ENCODE assay signal across 9 cellular contexts in the genomic region with DNA sequence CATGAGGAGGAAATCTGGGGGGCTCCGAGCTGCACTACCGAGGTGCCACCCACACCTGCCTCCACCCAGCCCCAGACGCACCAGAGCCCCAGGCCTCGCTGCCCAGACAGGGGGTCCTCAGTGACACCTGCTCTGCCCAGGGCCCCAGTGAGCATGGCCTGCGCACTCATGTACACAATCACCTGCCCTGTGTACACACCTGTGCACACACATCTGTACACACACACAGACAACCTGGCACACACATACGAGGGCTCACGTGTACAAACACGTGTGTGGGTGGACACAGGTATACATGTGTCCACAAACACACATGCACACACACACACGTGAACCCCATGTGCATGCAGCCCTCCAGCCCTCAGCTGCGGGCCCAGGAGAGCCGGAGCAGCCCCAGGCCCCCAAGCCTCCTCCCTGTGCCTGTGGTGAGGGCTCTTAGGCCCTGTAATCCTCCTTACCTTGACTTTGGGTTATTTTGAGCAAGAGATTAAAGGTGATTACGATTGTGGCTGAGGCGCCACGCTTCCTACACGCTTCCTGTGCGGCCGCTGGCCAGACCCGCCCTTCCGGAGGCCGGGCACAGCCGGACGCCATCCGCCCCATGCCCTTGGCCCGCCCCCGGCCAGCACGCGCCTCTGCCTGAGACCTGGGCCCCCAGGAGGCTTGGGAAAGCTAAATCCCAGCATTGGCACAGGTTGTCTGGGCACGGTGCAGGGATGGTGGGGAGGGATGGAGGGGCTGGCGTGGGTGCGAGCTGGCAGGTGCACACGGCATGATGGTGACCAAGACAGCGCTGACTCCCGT.
DNase-seq lines count a peak whose midpoint lies in the region; ATAC-seq, FAIRE-seq and TF ChIP-seq lines count a peak whose summit lies in the region.
"Had no signal": no experiment of that assay in that cellular context is flagged by ENCODE, and none has a peak within 500 bp of the region (broad histone marks: within the 10 kb centered on the region; RNA-seq: fewer than 3 reads in every experiment).

No MANE protein-coding gene starts in this region.

- peak; percentile 36 to 54 for ATAC-seq in activated T-cell treated with anti-CD3 and anti-CD28 coated beads, Interleukin-2, amount 50 U/mL, for 72 hours (replicated peaks in 1 of 2)
- ATAC-seq in esophagus mucosa (no peak), GM21381 (IDR thresholded peaks at IDR 0.05; ENCODE audit: unreplicated experiment) (no peak)

- H3K79me1 ChIP-seq in H1 (ENCODE audit: low read depth, low read length), result no peaks in the 10 kb centered on the region

- no peak for TF ChIP-seq RAD21 in H1 (IDR thresholded peaks at IDR 0.05 in 1 of 2, conservative IDR thresholded peaks at IDR 0.05 in 1 of 2; ENCODE audit: low read depth in 2 of 2, low read length in 2 of 2)

- H4K91ac ChIP-seq in H1 (replicated peaks; ENCODE audit: insufficient read length, low read length), result no peak overlapping the region

- no peak overlapping the region for H2BK15ac ChIP-seq in H1 (ENCODE audit: low read length)

- no peak overlapping the region for H3K4ac ChIP-seq in H1 (replicated peaks; ENCODE audit: insufficient read length, low read depth, low read length)

- H3K4me2 ChIP-seq in H1 (ENCODE audit: insufficient read depth in 1 of 2, low read depth in 2 of 2, low read length in 2 of 2), result no peak overlapping the region

- CTCF ChIA-PET in H1 (lab: Charles Lee; ENCODE audit: partially characterized antibody), result interaction anchor here (2.0 kb wide), 1 partner anchor 26 kb away, joined by 4 read pairs; no protein-coding TSS in a partner anchor

- H3K36me3 Mint-ChIP-seq in activated T-cell treated with anti-CD3 and anti-CD28 coated beads, Interleukin-2, amount 50 U/mL, for 72 hours (ENCODE audit: insufficient read depth in 2 of 2), result no peaks in the 10 kb centered on the region

- H2BK12ac ChIP-seq in H1 (ENCODE audit: low read depth, low read length), result peak overlapping the region; percentile 17; the same call in 1 of the 2 replicates

- no peaks in the 10 kb centered on the region for H3K27me3 Mint-ChIP-seq in activated T-cell treated with anti-CD3 and anti-CD28 coated beads, Interleukin-2, amount 50 U/mL, for 72 hours (ENCODE audit: low read depth)

- no peaks in the 10 kb centered on the region for H3K9me3 ChIP-seq in H1 (ENCODE audit: insufficient read depth in 2 of 2, low read depth in 1 of 2, low read length in 1 of 2)

- H3K4me1 ChIP-seq in H1 (replicated peaks in 1 of 4; ENCODE audit: control insufficient read depth in 3 of 4, insufficient read depth in 4 of 4, low read length in 3 of 4), result no peaks in the 10 kb centered on the region

- no peaks in the 10 kb centered on the region for H3K9me3 Mint-ChIP-seq in activated T-cell treated with anti-CD3 and anti-CD28 coated beads, Interleukin-2, amount 50 U/mL, for 72 hours

- 0 out of 2 replicates have a peak overlapping the region, but pooled peaks have one; percentile 25 for H4K8ac ChIP-seq in H1 (ENCODE audit: extremely low read depth, insufficient read depth, low read length)

- peaks cover 15% of the 10 kb centered on the region for H3K4me1 Mint-ChIP-seq in activated T-cell treated with anti-CD3 and anti-CD28 coated beads, Interleukin-2, amount 50 U/mL, for 72 hours (ENCODE audit: low read depth)

- H3K27ac Mint-ChIP-seq in activated T-cell treated with anti-CD3 and anti-CD28 coated beads, Interleukin-2, amount 50 U/mL, for 72 hours, result no peak overlapping the region

- H2BK120ac ChIP-seq in H1 (replicated peaks; ENCODE audit: low read depth, low read length), result no peak overlapping the region

- DNase-seq in activated T-cell treated with anti-CD3 and anti-CD28 coated beads, Interleukin-2, amount 50 U/mL, for 72 hours, result peak in 1 of 2 donors; percentile 21
- DNase-seq in activated T-cell treated with anti-CD3 and anti-CD28 coated beads for 4 hours (no peak), H1 (ENCODE audit: low read depth in 1 of 2, low spot score in 2 of 2) (no peak), urothelium cell line (ENCODE audit: low spot score) (no peak), HCEC 1CT (no peak)
- DNase-seq: AML-193 had no signal

- H3K14ac ChIP-seq in H1 (ENCODE audit: insufficient read length), result no peak overlapping the region

- H2AK5ac ChIP-seq in H1 (ENCODE audit: low read depth, low read length), result no peak overlapping the region

- no peaks in the 10 kb centered on the region for H3K27me3 ChIP-seq in H1 (replicated peaks in 1 of 4; ENCODE audit: control insufficient read depth in 3 of 4, extremely low read depth in 1 of 4, insufficient read depth in 3 of 4, low read length in 3 of 4)

- TF ChIP-seq EP300 in H1 (IDR thresholded peaks at IDR 0.05; ENCODE audit: borderline replicate concordance in 1 of 2, low read depth in 2 of 2, low read length in 2 of 2), result no peak

- no peaks in the 10 kb centered on the region for H3K23me2 ChIP-seq in H1 (ENCODE audit: low read depth, low read length)

- WGBS in H1 (ENCODE audit: extremely low coverage in 1 of 2, insufficient coverage in 1 of 2, insufficient read length in 1 of 2, insufficient replicate concordance in 2 of 2, low coverage in 1 of 2, low lambda C conversion rate in 2 of 2, missing lambda C conversion rate in 1 of 2), 2 experiments, result 91% methylated on average over 27 of the region's 33 CpGs; no CpG with 5 or more reads in 1 of the 2 experiments

- no peak overlapping the region for H3K27ac ChIP-seq in H1 (ENCODE audit: low read depth, low read length)

- 0 out of 2 replicates have a peak overlapping the region, but pooled peaks have one; percentile 35 for H2BK5ac ChIP-seq in H1 (ENCODE audit: low read depth, low read length)

- no peak overlapping the region for H3K9ac ChIP-seq in H1 (replicated peaks in 1 of 4; ENCODE audit: extremely low read depth in 1 of 4, low read depth in 3 of 4, low read length in 3 of 4)

- H3K4me3 ChIP-seq in H1 (ENCODE audit: extremely low read depth in 1 of 4, insufficient read depth in 2 of 4, low read depth in 3 of 4, low read length in 4 of 4), result no peak overlapping the region

- H3K18ac ChIP-seq in H1 (ENCODE audit: extremely low read depth, low read length), result no peak overlapping the region

- peak overlapping the region; percentile 20 to 37 for H3K4me3 Mint-ChIP-seq in activated T-cell treated with anti-CD3 and anti-CD28 coated beads, Interleukin-2, amount 50 U/mL, for 72 hours

- POLR2A ChIA-PET in H1 (lab: Charles Lee; ENCODE audit: partially characterized antibody), result interaction anchor here (1.6 kb wide), 1 partner anchor 79 kb away, joined by 4 read pairs; no protein-coding TSS in a partner anchor

- FAIRE-seq in H1 (lab: Jason Lieb, UNC), result no peak
- FAIRE-seq in urothelium cell line (lab: Jason Lieb, UNC), result peak; percentile 99

- TF ChIP-seq POLR2A in H1 (IDR thresholded peaks at IDR 0.05; ENCODE audit: control extremely low read depth in 1 of 2, low read depth in 2 of 2, low read length in 2 of 2), result no peak

- H2BK20ac ChIP-seq in H1 (ENCODE audit: low read length), result no peak overlapping the region

- H2AFZ ChIP-seq in H1 (ENCODE audit: low read length), result no peak overlapping the region

- no peak overlapping the region for H4K5ac ChIP-seq in H1 (ENCODE audit: insufficient read length, low read depth, low read length)

- H4K20me1 ChIP-seq in H1 (replicated peaks in 1 of 2; ENCODE audit: control insufficient read depth in 1 of 2, insufficient read depth in 2 of 2, low read length in 2 of 2), result peaks cover 0 to 2% of the 10 kb centered on the region in 2 experiments

- TF ChIP-seq CTCF in H1 (IDR thresholded peaks at IDR 0.05; ENCODE audit: control extremely low read depth in 1 of 3, insufficient read depth in 1 of 3, low read depth in 1 of 3, low read length in 3 of 3), result no peak

- no peak overlapping the region for H3K56ac ChIP-seq in H1 (replicated peaks; ENCODE audit: insufficient read length, low read depth, low read length)

- no peaks in the 10 kb centered on the region for H3K36me3 ChIP-seq in H1 (ENCODE audit: control insufficient read depth in 2 of 4, insufficient read depth in 4 of 4, low read length in 3 of 4)

- H3K23ac ChIP-seq in H1 (ENCODE audit: insufficient read length), result no peak overlapping the region

- no peaks in the 10 kb centered on the region for H3K79me2 ChIP-seq in H1 (ENCODE audit: control insufficient read depth in 1 of 2, insufficient read depth in 2 of 2, low read length in 2 of 2)

TF ChIP-seq in PFSK-1, 5 proteins besides CTCF, POLR2A, EP300 and RAD21:
- peak; percentile 62; the same call in 1 of the 2 replicates for TF ChIP-seq POLR2AphosphoS5 (IDR thresholded peaks at IDR 0.05; ENCODE audit: low read depth, low read length)
- no peak; the same call in 1 of the 2 replicates for TF ChIP-seq SIN3A (IDR thresholded peaks at IDR 0.05; ENCODE audit: borderline replicate concordance, insufficient read depth, low read length)
- TF ChIP-seq TAF1 (IDR thresholded peaks at IDR 0.05; ENCODE audit: borderline replicate concordance, insufficient read depth, low read length), result peak; percentile 51; the same call in 1 of the 2 replicates

TF ChIP-seq in H1, 55 proteins besides CTCF, POLR2A, EP300 and RAD21:
- TF ChIP-seq TCF12 (IDR thresholded peaks at IDR 0.05; ENCODE audit: low read depth, low read length) (no peak), TBP (IDR thresholded peaks at IDR 0.05; ENCODE audit: low read depth, low read length) (no peak), RNF2 (IDR thresholded peaks at IDR 0.05; ENCODE audit: borderline replicate concordance, low read depth, low read length, missing control alignments, poor library complexity, severe bottlenecking) (no peak), EGR1 (IDR thresholded peaks at IDR 0.05; ENCODE audit: borderline replicate concordance, low read depth, low read length) (no peak), BCL11A (IDR thresholded peaks at IDR 0.05; ENCODE audit: low read depth in 2 of 2, low read length in 2 of 2) (no peak), SIRT6 (IDR thresholded peaks at IDR 0.05; ENCODE audit: low read length) (no peak), POU5F1 (IDR thresholded peaks at IDR 0.05; ENCODE audit: low read depth, low read length) (no peak), CHD2 (IDR thresholded peaks at IDR 0.05; ENCODE audit: low read length) (no peak), CREB1 (IDR thresholded peaks at IDR 0.05) (no peak)

Comparison
In these comparisons a context has a peak if more than half of its experiments do, and no peak if none do; other contexts are left out.
1. ATAC-seq: peak in activated T-cell treated with anti-CD3 and anti-CD28 coated beads, Interleukin-2, amount 50 U/mL, for 72 hours (2 of 2); none in esophagus mucosa (single experiment) and GM21381 (single experiment).